8 cellular contexts compared by ENCODE assay signal in the genomic region with DNA sequence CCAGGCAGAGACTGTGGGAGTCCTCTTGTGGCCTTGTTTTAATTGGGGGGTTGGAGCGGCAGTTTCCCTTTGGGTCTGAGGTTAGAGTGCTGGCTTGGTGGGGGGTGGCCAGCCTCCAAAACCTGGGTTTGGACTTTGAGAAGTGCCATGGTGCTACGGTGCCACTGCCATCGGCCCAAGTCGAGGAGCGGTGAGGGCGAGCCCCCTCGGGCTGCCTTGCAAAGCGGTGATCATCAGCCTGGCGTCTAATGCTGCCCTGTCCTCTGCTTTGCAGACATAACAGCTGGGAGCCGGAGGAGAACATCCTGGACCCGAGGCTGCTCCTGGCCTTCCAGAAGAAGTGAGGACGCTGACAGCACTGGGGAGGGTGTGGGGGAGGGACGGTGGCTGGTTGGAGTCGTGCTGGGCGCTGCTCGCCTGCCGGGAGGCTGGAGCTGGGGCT. TPM values are rescaled to one million over a fixed set of nuclear protein-coding genes. Genes with fewer than 3 reads are reported as not detected.
A peak's percentile ranks its signal among the peaks of the same experiment; 100 is the strongest.
DNase-seq lines count a peak whose midpoint lies in the region; ATAC-seq and TF ChIP-seq lines count a peak whose summit lies in the region.

No MANE protein-coding gene starts in this region.

- H3K27ac ChIP-seq in DND-41 (ENCODE audit: low read length) (peak overlapping the region; percentile 62), ectodermal cell (ENCODE audit: insufficient read depth, low read depth, low read length, poor library complexity, severe bottlenecking) (no peak overlapping the region)

- no peak for DNase-seq in DND-41
- DNase-seq in NT2/D1 (ENCODE audit: low read depth, low spot score): no peak
- no peak for DNase-seq in dermis blood vessel endothelial cell
- no peak for DNase-seq in NCI-H1048 (lab: John Stamatoyannopoulos, UW)
- no peak for DNase-seq in RPMI8226

- H3K9ac ChIP-seq in DND-41 (ENCODE audit: low read depth, low read length) (peak overlapping the region; percentile 85), NT2/D1 (ENCODE audit: insufficient read length, low read depth) (peak overlapping the region; percentile 95)

- H3K4me1 ChIP-seq in DND-41 (ENCODE audit: insufficient read depth, low read length): peaks cover 33% of the 10 kb centered on the region
- H3K4me1 ChIP-seq in NT2/D1 (ENCODE audit: insufficient read depth, insufficient read length): peaks cover 21% of the 10 kb centered on the region
- H3K4me1 ChIP-seq in ectodermal cell (ENCODE audit: control insufficient read depth, insufficient read depth, low read length): peaks cover 43% of the 10 kb centered on the region
- H3K4me1 ChIP-seq in neuron (ENCODE audit: insufficient read depth, low read length): peaks cover 35% of the 10 kb centered on the region

- peaks cover 45% of the 10 kb centered on the region for H3K79me2 ChIP-seq in DND-41 (ENCODE audit: insufficient read depth, low read length)

- TF ChIP-seq CTCF in DND-41 (IDR thresholded peaks at IDR 0.05; ENCODE audit: borderline replicate concordance, extremely low read depth, low read length, poor library complexity, severe bottlenecking): no peak

- H3K36me3 ChIP-seq in DND-41 (ENCODE audit: insufficient read depth, low read length) (peaks cover 52% of the 10 kb centered on the region), NT2/D1 (ENCODE audit: insufficient read depth, insufficient read length, low read length) (peaks cover 50% of the 10 kb centered on the region), ectodermal cell (ENCODE audit: control insufficient read depth, insufficient read depth, low read length) (peaks cover 38% of the 10 kb centered on the region), neuron (ENCODE audit: insufficient read depth, low read length) (peaks cover 44% of the 10 kb centered on the region)

- H3K27me3 ChIP-seq in DND-41 (ENCODE audit: insufficient read depth, low read length, poor library complexity): peaks cover 5% of the 10 kb centered on the region
- peaks cover 8% of the 10 kb centered on the region for H3K27me3 ChIP-seq in NT2/D1 (ENCODE audit: insufficient read depth, insufficient read length)
- no peaks in the 10 kb centered on the region for H3K27me3 ChIP-seq in ectodermal cell (ENCODE audit: control insufficient read depth, insufficient read depth, low read length, poor library complexity, severe bottlenecking)
- H3K27me3 ChIP-seq in neuron (ENCODE audit: insufficient read depth, low read length): no peaks in the 10 kb centered on the region

- WGBS in ectodermal cell, 2 experiments: 4 to 5% methylated on average over 17 of the region's 17 CpGs

- no peak for ATAC-seq in DND-41 (ENCODE audit: insufficient read depth, low read depth)
- ATAC-seq in HG02642 (IDR thresholded peaks at IDR 0.05; ENCODE audit: poor library complexity, unreplicated experiment): no peak

- H4K20me1 ChIP-seq in DND-41 (ENCODE audit: insufficient read depth, low read length): peaks cover 48% of the 10 kb centered on the region

- H3K4me3 ChIP-seq in DND-41 (ENCODE audit: low read depth in 1 of 2, low read length in 2 of 2) (peak overlapping the region; percentile 81 to 84; a peak in 3 of 4 replicates), NT2/D1 (ENCODE audit: insufficient read length, low read depth) (peak overlapping the region; percentile 78), ectodermal cell (ENCODE audit: insufficient read depth, low read depth, low read length) (peak overlapping the region; percentile 91), neuron (ENCODE audit: low read length) (peak overlapping the region; percentile 59)

- 0 out of 2 replicates have a peak overlapping the region, but pooled peaks have one; percentile 68 for H2AFZ ChIP-seq in DND-41 (ENCODE audit: low read depth, low read length)
- H2AFZ ChIP-seq in neuron (ENCODE audit: low read depth, low read length): peak overlapping the region; percentile 78

- peak overlapping the region; percentile 96 for H3K4me2 ChIP-seq in DND-41 (ENCODE audit: insufficient read depth, low read length)

- H3K9me3 ChIP-seq in DND-41 (ENCODE audit: insufficient read depth, low read length, severe bottlenecking) (no peaks in the 10 kb centered on the region), NT2/D1 (ENCODE audit: insufficient read depth, low read length) (no peaks in the 10 kb centered on the region), ectodermal cell (ENCODE audit: control insufficient read depth, low read length) (no peaks in the 10 kb centered on the region), neuron (ENCODE audit: low read length) (no peaks in the 10 kb centered on the region)

RNA-seq across cellular contexts. Expression of gene CBX2, which starts 1.2 kb away (rescaled TPM):
- 131 TPM for polyA plus RNA-seq in ectodermal cell (2013, experiment 1 of 4)
- 138 TPM for polyA plus RNA-seq in ectodermal cell (2013, experiment 2 of 4)
- polyA plus RNA-seq in ectodermal cell (2013, experiment 3 of 4): 105 TPM
- polyA plus RNA-seq in ectodermal cell (2013, experiment 4 of 4): 110 TPM
- 12.9 and 14.1 TPM in 2 replicates for total RNA-seq in dermis blood vessel endothelial cell

RNA-seq across cellular contexts. Expression of gene CBX8, which starts 17.8 kb away (rescaled TPM):
- 10.4 TPM for polyA plus RNA-seq in ectodermal cell (2013, experiment 1 of 4)
- polyA plus RNA-seq in ectodermal cell (2013, experiment 2 of 4): 8.2 TPM
- polyA plus RNA-seq in ectodermal cell (2013, experiment 3 of 4): 6.6 TPM
- polyA plus RNA-seq in ectodermal cell (2013, experiment 4 of 4): 7.7 TPM
- 2.7 and 5.1 TPM in 2 replicates for total RNA-seq in dermis blood vessel endothelial cell

RNA-seq across cellular contexts. Expression of gene ENPP7, which starts 48.4 kb away (rescaled TPM):
- polyA plus RNA-seq in ectodermal cell (2013, experiment 1 of 4): not detected
- polyA plus RNA-seq in ectodermal cell (2013, experiment 2 of 4): not detected
- not detected for polyA plus RNA-seq in ectodermal cell (2013, experiment 3 of 4)
- not detected for polyA plus RNA-seq in ectodermal cell (2013, experiment 4 of 4)
- not detected in 2 replicates for total RNA-seq in dermis blood vessel endothelial cell
